ENCODE assay signal across 8 cellular contexts in genomic region chrX:106802063-106802387, GRCh38. TPM values are rescaled to one million over a fixed set of nuclear protein-coding genes. Genes with fewer than 3 reads are reported as not detected.
A peak's percentile ranks its signal among the peaks of the same experiment; 100 is the strongest.
DNase-seq lines count a peak whose midpoint lies in the region; ATAC-seq and TF ChIP-seq lines count a peak whose summit lies in the region.

No MANE protein-coding gene starts in this region.

- ATAC-seq in activated B cell treated with CpG ODN at 0.5 μM for 24 hours (ENCODE audit: low read depth) (peak; percentile 18), right cardiac atrium (peak; percentile 54 to 56)

- intact Hi-C loops in activated B cell treated with CpG ODN at 0.5 μM for 24 hours (cut with micrococcal nuclease) (loop anchor here (2.0 to 5.0 kb wide), 2 partner anchors 190 to 1289 kb away; partner anchors contain the start of genes ATG4A, PSMD10 and RADX), right cardiac atrium (cut with DNase I) (no loop called here), spleen (cut with DNase I; ENCODE audit: low total_unique reads) (no loop called here)

- peaks cover 24% of the 10 kb centered on the region for H3K4me1 Mint-ChIP-seq in activated B cell treated with CpG ODN at 0.5 μM for 24 hours

- CTCF ChIA-PET in activated B cell treated with CpG ODN at 0.5 μM for 24 hours (lab: Charles Lee): no interaction called here

- peak overlapping the region; percentile 96 for H3K4me3 Mint-ChIP-seq in activated B cell treated with CpG ODN at 0.5 μM for 24 hours

- no peak overlapping the region for H3K27ac Mint-ChIP-seq in activated B cell treated with CpG ODN at 0.5 μM for 24 hours

- no peak for TF ChIP-seq POLR2A in spleen (IDR thresholded peaks at IDR 0.05)

- H3K27ac ChIP-seq in right cardiac atrium (ENCODE audit: low read length) (peak overlapping the region; percentile 68), spleen (peak overlapping the region in 5 of 8 donors; percentile 28 to 59 (median 50)), WERI-Rb-1 (no peak overlapping the region)

- H3K36me3 ChIP-seq in H7 (replicated peaks; ENCODE audit: control insufficient read depth, insufficient read depth, low read length) (no peaks in the 10 kb centered on the region), spleen (no peaks in the 10 kb centered on the region), WERI-Rb-1 (no peaks in the 10 kb centered on the region)

- TF ChIP-seq CTCF in activated B cell treated with CpG ODN at 0.5 μM for 24 hours (IDR thresholded peaks at IDR 0.05): no peak
- TF ChIP-seq CTCF in spleen (IDR thresholded peaks at IDR 0.05 in 8 of 11, conservative IDR thresholded peaks at IDR 0.05 in 3 of 11): no peak
- no peak for TF ChIP-seq CTCF in WERI-Rb-1 (IDR thresholded peaks at IDR 0.05; ENCODE audit: low read depth, low read length)

- H3K9me3 Mint-ChIP-seq in activated B cell treated with CpG ODN at 0.5 μM for 24 hours: no peaks in the 10 kb centered on the region

- H3K36me3 Mint-ChIP-seq in activated B cell treated with CpG ODN at 0.5 μM for 24 hours (ENCODE audit: low read depth): peaks cover 3% of the 10 kb centered on the region

- peak; percentile 1 for DNase-seq in D341Med (ENCODE audit: low spot score)
- DNase-seq in H7: no peak
- no peak for DNase-seq in activated B cell treated with CpG ODN at 0.5 μM for 24 hours
- DNase-seq in right cardiac atrium: no peak
- no peak for DNase-seq in spleen
- no peak for DNase-seq in NCI-H187 treated with DMSO at 0.1 percent for 48 hours (lab: John Stamatoyannopoulos, UW)
- DNase-seq in NCI-H1436 (lab: John Stamatoyannopoulos, UW): no peak
- no peak for DNase-seq in WERI-Rb-1

- H3K4me3 ChIP-seq in H7 (ENCODE audit: insufficient read depth, low read depth, low read length) (peak overlapping the region; percentile 65), right cardiac atrium (ENCODE audit: low read length) (peak overlapping the region; percentile 95), spleen (peak overlapping the region; percentile 34 to 72 (median 46)), WERI-Rb-1 (ENCODE audit: low read depth, low read length) (no peak overlapping the region)

- H3K27me3 Mint-ChIP-seq in activated B cell treated with CpG ODN at 0.5 μM for 24 hours: peaks cover 4% of the 10 kb centered on the region

- H3K9me3 ChIP-seq in right cardiac atrium (ENCODE audit: control insufficient read depth, low read length) (no peaks in the 10 kb centered on the region), spleen (no peaks in the 10 kb centered on the region), WERI-Rb-1 (ENCODE audit: severe bottlenecking) (no peaks in the 10 kb centered on the region)

- 4% methylated on average over 11 of the region's 11 CpGs for WGBS in right cardiac atrium
- WGBS in spleen, 5 donors: 5 to 34% (median 9%) methylated on average over 11 of the region's 11 CpGs

- H3K27me3 ChIP-seq in H7 (ENCODE audit: control insufficient read depth, insufficient read depth, low read length): peaks cover 26% of the 10 kb centered on the region
- H3K27me3 ChIP-seq in right cardiac atrium (ENCODE audit: control insufficient read depth, insufficient read depth): no peaks in the 10 kb centered on the region
- peaks cover 0 to 24% (median 0%) of the 10 kb centered on the region in 7 donors for H3K27me3 ChIP-seq in spleen (replicated peaks in 1 of 7)
- H3K27me3 ChIP-seq in WERI-Rb-1 (ENCODE audit: insufficient read depth, low read depth, severe bottlenecking): peaks cover 83% of the 10 kb centered on the region

- H3K4me1 ChIP-seq in right cardiac atrium (ENCODE audit: control insufficient read depth, insufficient read depth, low read length) (no peaks in the 10 kb centered on the region), spleen (no peaks in the 10 kb centered on the region)

- POLR2A ChIA-PET in activated B cell treated with CpG ODN at 0.5 μM for 24 hours (lab: Charles Lee): no interaction called here

RNA-seq across cellular contexts. Expression of gene TBC1D8B, which starts 0.4 kb away (rescaled TPM):
- 1.1 and 2.7 TPM in 2 replicates for total RNA-seq in H7 (2014; rRNA removed; shearing (Covaris generic))
- total RNA-seq in activated B cell treated with CpG ODN at 0.5 μM for 24 hours (6.5 and 8.4 TPM in 2 replicates), right cardiac atrium (1 to 10 TPM; 4.1 to 6.8 (median 6.0) TPM), spleen (1 to 10 TPM; 2.6 to 6.7 (median 6.0) TPM)
- polyA plus RNA-seq in right cardiac atrium (1.9 TPM), spleen (1 to 10 TPM in 1 of 3 donors, under 1 TPM in 2; 0.67 to 1.5 (median 0.67) TPM)
